ENCODE assay signal across 9 cellular contexts in genomic region chr9:101601904-101602765, GRCh38. TPM values are rescaled to one million over a fixed set of nuclear protein-coding genes. Genes with fewer than 3 reads are reported as not detected.
DNase-seq lines count a peak whose midpoint lies in the region; ATAC-seq and TF ChIP-seq lines count a peak whose summit lies in the region.
"Had no signal": no experiment of that assay in that cellular context is flagged by ENCODE, and none has a peak within 500 bp of the region (broad histone marks: within the 10 kb centered on the region; RNA-seq: fewer than 3 reads in every experiment).

No MANE protein-coding gene starts in this region.

- no peaks in the 10 kb centered on the region for H3K9me3 ChIP-seq in ovary

- TF ChIP-seq CTCF in foreskin keratinocyte (conservative IDR thresholded peaks at IDR 0.05) (peak; percentile 79), ovary (IDR thresholded peaks at IDR 0.05) (peak in 2 of 3 donors; percentile 33 to 53)

- WGBS in ovary, 3 donors: 5 to 10% (median 9%) methylated on average over 11 of the region's 11 CpGs

- intact Hi-C loops in ovary (cut with DNase I): no loop called here

- ATAC-seq in GM21723 (IDR thresholded peaks at IDR 0.05; ENCODE audit: unreplicated experiment) (peak; percentile 69), foreskin keratinocyte (peak; percentile 81)

- TF ChIP-seq EP300 in ovary (IDR thresholded peaks at IDR 0.05): no peak

- H3K4me1 ChIP-seq in foreskin keratinocyte (no peaks in the 10 kb centered on the region), ovary (ENCODE audit: insufficient read depth) (no peaks in the 10 kb centered on the region)

- TF ChIP-seq POLR2A in ovary (IDR thresholded peaks at IDR 0.05): no peak

- H3K4me3 ChIP-seq in ovary: no peak overlapping the region

- H3K27ac ChIP-seq in foreskin keratinocyte: no peak overlapping the region
- H3K27ac ChIP-seq in ovary: no peak overlapping the region

- H3K27me3 ChIP-seq in foreskin keratinocyte (peaks cover 3% of the 10 kb centered on the region), ovary (no peaks in the 10 kb centered on the region)

- H3K36me3 ChIP-seq in ovary: no peaks in the 10 kb centered on the region

- DNase-seq in DMS79 treated with DMSO at 0.1 percent for 48 hours (lab: John Stamatoyannopoulos, UW) (peak; percentile 1), NCI-H1105 (lab: John Stamatoyannopoulos, UW) (peak; percentile 32), SW480 (ENCODE audit: low spot score) (peak; percentile 65), foreskin keratinocyte (peak; percentile 11 to 42), ovary (peak in 1 of 5 donors; percentile 16), middle frontal gyrus (ENCODE audit: extremely low spot score, low spot score) (no peak), KG1 (lab: John Stamatoyannopoulos, UW) (no peak)

RNA-seq across cellular contexts. Expression of gene PPP3R2, which starts 7.4 kb away (rescaled TPM):
- total RNA-seq in foreskin keratinocyte (not detected in 2 replicates), ovary (not detected)
- polyA plus RNA-seq in foreskin keratinocyte (not detected in 2 replicates), ovary (not detected)
- total RNA-seq: activated CD8-positive, alpha-beta memory T cell treated with anti-CD3 and anti-CD28 coated beads for 36 hours had no signal

Comparison
In these comparisons a context has a peak if more than half of its experiments do, and no peak if none do; other contexts are left out.
1. DNase-seq: peak in DMS79 treated with DMSO at 0.1 percent for 48 hours (single experiment), NCI-H1105 (single experiment), SW480 (single experiment) and foreskin keratinocyte (2 of 2); none in middle frontal gyrus (single experiment) and KG1 (single experiment).